Comparison of ENCODE assay signal across 18 cellular contexts in genomic region chr1:103220503-103221095, GRCh38.
A peak's percentile ranks its signal among the peaks of the same experiment; 100 is the strongest.
DNase-seq lines count a peak whose midpoint lies in the region; TF ChIP-seq lines count a peak whose summit lies in the region.
"Had no signal": no experiment of that assay in that cellular context is flagged by ENCODE, and none has a peak within 500 bp of the region (broad histone marks: within the 10 kb centered on the region; RNA-seq: fewer than 3 reads in every experiment).

No MANE protein-coding gene starts in this region.

- H3K9ac ChIP-seq in mesendoderm (ENCODE audit: low read length) = no peak overlapping the region

- H3K79me2 ChIP-seq in mesendoderm (ENCODE audit: control insufficient read depth, insufficient read depth, low read length) (no peaks in the 10 kb centered on the region), hepatocyte (no peaks in the 10 kb centered on the region)

- H3K23ac ChIP-seq in mesendoderm (ENCODE audit: low read length) = no peak overlapping the region

- WGBS in mesendoderm (ENCODE audit: extremely low coverage, insufficient coverage, low lambda C conversion rate) = no CpG with 5 or more reads among the region's 3 CpGs
- WGBS in hepatocyte (ENCODE audit: low lambda C conversion rate, missing lambda C conversion rate) = 69% methylated on average over 3 of the region's 3 CpGs

- H4K8ac ChIP-seq in mesendoderm (ENCODE audit: low read depth, low read length) = no peak overlapping the region

- no peak overlapping the region for H2BK5ac ChIP-seq in mesendoderm (ENCODE audit: low read length)

- H3K4me3 ChIP-seq in HFF-Myc (replicated peaks; ENCODE audit: low read depth, low read length) (no peak overlapping the region), mesendoderm (ENCODE audit: low read length) (no peak overlapping the region), hepatocyte (no peak overlapping the region)
- H3K4me3 ChIP-seq: breast epithelium had no signal

- DNase-seq in HFF-Myc (ENCODE audit: extremely low read depth, low read depth) (peak; percentile 12), astrocyte of the hippocampus (ENCODE audit: low read depth, low spot score) (peak; percentile 94), iris pigment epithelial cell (ENCODE audit: low read depth) (peak; percentile 64), stromal cell of bone marrow (ENCODE audit: low read depth) (peak; percentile 70), mesendoderm (no peak), hepatocyte (ENCODE audit: low spot score) (no peak)
- no peak for DNase-seq in activated CD4-positive, alpha-beta T cell treated with anti-CD3 and anti-CD28 coated beads for 4 hours
- DNase-seq: activated CD4-positive, CD25-positive, alpha-beta regulatory T cell; activated CD8-positive, alpha-beta memory T cell treated with anti-CD3 and anti-CD28 coated beads, Interleukin-2, amount 10 ng/mL, durations not matched to agents 7 days and 5 days; activated gamma-delta T cell treated with Interleukin-2 at 50 U/mL for 16 hours; effector memory CD4-positive, alpha-beta T cell; glutamatergic neuron; naive B cell; NCI-H146; NCI-H69; RPMI8226; stimulated activated CD4-positive, alpha-beta T cell treated with anti-CD3 and anti-CD28 coated beads, Interleukin-4, amount 100 ng/mL, for 24 hours had no signal

- H3K79me1 ChIP-seq in mesendoderm (ENCODE audit: low read length) = no peaks in the 10 kb centered on the region

- H4K20me1 ChIP-seq in hepatocyte (ENCODE audit: insufficient read depth, poor library complexity, severe bottlenecking) = no peaks in the 10 kb centered on the region

- H3K36me3 ChIP-seq in mesendoderm (ENCODE audit: control insufficient read depth, insufficient read depth, low read length) (no peaks in the 10 kb centered on the region), hepatocyte (replicated peaks; ENCODE audit: insufficient read depth, low read depth) (no peaks in the 10 kb centered on the region)
- H3K36me3 ChIP-seq: breast epithelium had no signal

- no peak overlapping the region for H2AK5ac ChIP-seq in mesendoderm (ENCODE audit: low read length)

- H3K9me2 ChIP-seq in hepatocyte (replicated peaks; ENCODE audit: insufficient read depth) = no peaks in the 10 kb centered on the region

- H3K4me2 ChIP-seq in mesendoderm (ENCODE audit: low read length) (no peak overlapping the region), hepatocyte (no peak overlapping the region)

- H3K4me1 ChIP-seq in mesendoderm (ENCODE audit: control insufficient read depth, low read depth, low read length) = no peaks in the 10 kb centered on the region
- no peaks in the 10 kb centered on the region for H3K4me1 ChIP-seq in hepatocyte (ENCODE audit: insufficient read depth)
- H3K4me1 ChIP-seq: breast epithelium had no signal

- no peak overlapping the region for H3K4ac ChIP-seq in mesendoderm (ENCODE audit: low read depth, low read length)

- H3K27me3 ChIP-seq in mesendoderm (ENCODE audit: insufficient read depth, low read length, poor library complexity) = no peaks in the 10 kb centered on the region
- H3K27me3 ChIP-seq in hepatocyte = no peaks in the 10 kb centered on the region
- H3K27me3 ChIP-seq: breast epithelium had no signal

- no peak overlapping the region for H4K5ac ChIP-seq in mesendoderm (ENCODE audit: low read length)

- H3K18ac ChIP-seq in mesendoderm (ENCODE audit: low read length) = no peak overlapping the region

- TF ChIP-seq CTCF in HFF-Myc (IDR thresholded peaks at IDR 0.05; ENCODE audit: low read depth, low read length, missing control alignments) (no peak), hepatocyte (IDR thresholded peaks at IDR 0.05; ENCODE audit: poor library complexity) (no peak)

- H3K27ac ChIP-seq in mesendoderm (ENCODE audit: low read depth, low read length) (no peak overlapping the region), hepatocyte (no peak overlapping the region)
- H3K27ac ChIP-seq: breast epithelium had no signal

- no peaks in the 10 kb centered on the region for H3K9me3 ChIP-seq in hepatocyte (ENCODE audit: low read depth)
- H3K9me3 ChIP-seq: breast epithelium had no signal

- H2BK120ac ChIP-seq in mesendoderm (ENCODE audit: low read depth, low read length) = no peak overlapping the region

- no peak overlapping the region for H2AFZ ChIP-seq in hepatocyte

- no peak overlapping the region for H3K56ac ChIP-seq in mesendoderm (ENCODE audit: low read length)

- H2BK15ac ChIP-seq in mesendoderm (replicated peaks; ENCODE audit: low read depth) = no peak overlapping the region

Comparison
In these comparisons a context has a peak if more than half of its experiments do, and no peak if none do; other contexts are left out.
1. DNase-seq: peak in HFF-Myc (single experiment), astrocyte of the hippocampus (single experiment), iris pigment epithelial cell (single experiment) and stromal cell of bone marrow (single experiment); none in mesendoderm (single experiment), activated CD4-positive, alpha-beta T cell treated with anti-CD3 and anti-CD28 coated beads for 4 hours (0 of 2) and hepatocyte (single experiment).